1 cellular context compared by ENCODE assay signal in genomic region chr17:752002-752619, GRCh38.
A peak's percentile ranks its signal among the peaks of the same experiment; 100 is the strongest.
TF ChIP-seq lines count a peak whose summit lies in the region.

TSS of gene GEMIN4 (minus strand) at chr17:752264. CDS start at chr17:752142, 122 bp downstream.

TF ChIP-seq in GM12878, 131 proteins besides CTCF, POLR2A, EP300 and RAD21 (continued from another document and continues in another):
- no peak for TF ChIP-seq PRDM15 (CRISPR knock-in tag; IDR thresholded peaks at IDR 0.05)
- TF ChIP-seq STAT1 (conservative IDR thresholded peaks at IDR 0.05), result no peak
- no peak for TF ChIP-seq CBX5 (IDR thresholded peaks at IDR 0.05; ENCODE audit: low read depth)
- no peak for TF ChIP-seq HDAC2 (IDR thresholded peaks at IDR 0.05)
- peak; percentile 86; the same call in 1 of the 2 replicates for TF ChIP-seq POLR2AphosphoS5 (IDR thresholded peaks at IDR 0.05; ENCODE audit: low read length)
- TF ChIP-seq SMC3 (IDR thresholded peaks at IDR 0.05; ENCODE audit: borderline replicate concordance, low read length), result peak; percentile 50; the same call in 1 of the 2 replicates
- TF ChIP-seq TCF7 (IDR thresholded peaks at IDR 0.05; ENCODE audit: borderline replicate concordance), result no peak
- TF ChIP-seq MTA2 (IDR thresholded peaks at IDR 0.05; ENCODE audit: low read depth), result 0 out of 2 replicates have a peak, but pooled peaks have one; percentile 17
- no peak for TF ChIP-seq NBN (IDR thresholded peaks at IDR 0.05)
- TF ChIP-seq BACH1 (IDR thresholded peaks at IDR 0.05; ENCODE audit: borderline replicate concordance), result peak; percentile 83
- TF ChIP-seq CUX1 (IDR thresholded peaks at IDR 0.05; ENCODE audit: insufficient replicate concordance, low read depth, low read length), result no peak
- no peak for TF ChIP-seq RFX5 (IDR thresholded peaks at IDR 0.05; ENCODE audit: low read depth, low read length)
- TF ChIP-seq BRCA1 (IDR thresholded peaks at IDR 0.05; ENCODE audit: low read depth, low read length), result no peak
- TF ChIP-seq IRF3 (IDR thresholded peaks at IDR 0.05), result no peak
- peak; percentile 83; the same call in 1 of the 2 replicates for TF ChIP-seq ZNF687 (IDR thresholded peaks at IDR 0.05)
- peak; percentile 93 for TF ChIP-seq NKRF (conservative IDR thresholded peaks at IDR 0.05)
- no peak for TF ChIP-seq WRNIP1 (IDR thresholded peaks at IDR 0.05; ENCODE audit: borderline replicate concordance, low read depth, low read length)
- TF ChIP-seq SP1 (IDR thresholded peaks at IDR 0.05; ENCODE audit: low read depth, low read length), result peak; percentile 38
- no peak for TF ChIP-seq PAX8 (IDR thresholded peaks at IDR 0.05)
- TF ChIP-seq PML (IDR thresholded peaks at IDR 0.05; ENCODE audit: low read length), result peak; percentile 80; the same call in 1 of the 2 replicates
- no peak for TF ChIP-seq ESRRA (IDR thresholded peaks at IDR 0.05; ENCODE audit: low read length)
- peak; percentile 24 to 43; a peak in 2 of 3 replicates for TF ChIP-seq EGR1 (IDR thresholded peaks at IDR 0.05; ENCODE audit: borderline replicate concordance in 1 of 2, low read depth in 2 of 2, low read length in 2 of 2)
- TF ChIP-seq ZNF622 (IDR thresholded peaks at IDR 0.05), result no peak
- peak; percentile 49 for TF ChIP-seq KLF5 (IDR thresholded peaks at IDR 0.05; ENCODE audit: partially characterized antibody)
- peak; percentile 81; the same call in 1 of the 2 replicates for TF ChIP-seq ZNF592 (IDR thresholded peaks at IDR 0.05)
- no peak for TF ChIP-seq KDM1A (IDR thresholded peaks at IDR 0.05; ENCODE audit: borderline replicate concordance)
- no peak; the same call in 1 of the 2 replicates for TF ChIP-seq JUND (IDR thresholded peaks at IDR 0.05; ENCODE audit: low read depth, low read length)
- no peak for TF ChIP-seq ZNF217 (IDR thresholded peaks at IDR 0.05)
- TF ChIP-seq SUZ12 (IDR thresholded peaks at IDR 0.05; ENCODE audit: unreplicated experiment), result no peak
- no peak for TF ChIP-seq GABPA (IDR thresholded peaks at IDR 0.05; ENCODE audit: low read depth)
- TF ChIP-seq NR2C1 (IDR thresholded peaks at IDR 0.05), result peak; percentile 37; the same call in 1 of the 2 replicates
- no peak for TF ChIP-seq CEBPB (IDR thresholded peaks at IDR 0.05; ENCODE audit: borderline replicate concordance in 1 of 2, low read depth in 2 of 2, low read length in 2 of 2)
- TF ChIP-seq NFYA (IDR thresholded peaks at IDR 0.05; ENCODE audit: borderline replicate concordance, low read depth, low read length), result no peak
- no peak for TF ChIP-seq SREBF2 (IDR thresholded peaks at IDR 0.05; ENCODE audit: low read length)
- TF ChIP-seq CEBPZ (IDR thresholded peaks at IDR 0.05; ENCODE audit: low read depth, low read length), result no peak
